Comparison of ENCODE assay signal across 21 cellular contexts in genomic region chr10:3077506-3077905, GRCh38. TPM values are rescaled to one million over a fixed set of nuclear protein-coding genes. Genes with fewer than 3 reads are reported as not detected.
DNase-seq lines count a peak whose midpoint lies in the region; ATAC-seq, FAIRE-seq and TF ChIP-seq lines count a peak whose summit lies in the region.
"Had no signal": no experiment of that assay in that cellular context is flagged by ENCODE, and none has a peak within 500 bp of the region (broad histone marks: within the 10 kb centered on the region; RNA-seq: fewer than 3 reads in every experiment).

No MANE protein-coding gene starts in this region.

- peaks cover 67% of the 10 kb centered on the region for H3K36me3 Mint-ChIP-seq in Calu3 (ENCODE audit: insufficient read depth, unreplicated experiment)

- POLR2A ChIA-PET in HEK293 (lab: Yijun Ruan, JAX) (no interaction called here), Panc1 (lab: Charles Lee) (no interaction called here)

- no peaks in the 10 kb centered on the region for H3K27me3 ChIP-seq in Panc1 (ENCODE audit: control insufficient read depth, insufficient read depth, low read length)
- H3K27me3 ChIP-seq: MG63, Peyer's patch, SJCRH30 had no signal

- peak overlapping the region; percentile 48 for H3K27ac Mint-ChIP-seq in Calu3 (ENCODE audit: unreplicated experiment)

- H3K4me3 Mint-ChIP-seq in Calu3 (ENCODE audit: low read depth, unreplicated experiment): no peak overlapping the region
- H3K4me3 Mint-ChIP-seq: CD4-positive, CD25-positive, alpha-beta regulatory T cell had no signal

- intact Hi-C loops in Calu3 (cut with micrococcal nuclease; ENCODE audit: unreplicated experiment) (no loop called here), Panc1 (cut with micrococcal nuclease; ENCODE audit: unreplicated experiment) (no loop called here)

- DNase-seq in Calu3: no peak
- no peak for DNase-seq in Panc1 (ENCODE audit: low read depth, low spot score)
- DNase-seq in kidney tubule cell (ENCODE audit: low spot score): peak; percentile 75
- no peak for DNase-seq in frontal cortex (ENCODE audit: low spot score in 2 of 2)
- DNase-seq in NCI-H1105 (lab: John Stamatoyannopoulos, UW): no peak
- no peak for DNase-seq in glomerular visceral epithelial cell (ENCODE audit: extremely low spot score)
- DNase-seq: CD4-positive, CD25-positive, alpha-beta regulatory T cell; DND-41; MG63; NCI-H1048; NCI-H1436; NCI-H187 treated with DMSO at 0.1 percent for 48 hours; SJCRH30 had no signal

- H3K36me3 ChIP-seq in HEK293 (ENCODE audit: control insufficient read depth in 2 of 2, insufficient read depth in 1 of 2, low read length in 2 of 2) (peaks cover 5 to 17% of the 10 kb centered on the region in 2 experiments), Panc1 (ENCODE audit: control insufficient read depth, insufficient read depth, low read length) (no peaks in the 10 kb centered on the region)
- H3K36me3 ChIP-seq: SJCRH30 had no signal

- H3K9me3 ChIP-seq in HEK293 (ENCODE audit: control insufficient read depth, insufficient read depth, low read depth, low read length): no peaks in the 10 kb centered on the region
- no peaks in the 10 kb centered on the region for H3K9me3 ChIP-seq in Panc1 (ENCODE audit: control insufficient read depth, insufficient read depth, low read depth, low read length)
- H3K9me3 ChIP-seq: Caco-2, MG63, Peyer's patch, SJCRH30 had no signal

- H3K27me3 Mint-ChIP-seq in Calu3 (ENCODE audit: unreplicated experiment): no peaks in the 10 kb centered on the region
- H3K27me3 Mint-ChIP-seq: CD4-positive, CD25-positive, alpha-beta regulatory T cell had no signal

- in situ Hi-C loops in Panc1 (cut with HindIII; ENCODE audit: low pct_unique_long_range_greater_than_20kb, low sequenced_read_pairs): no loop called here

- no peak for ATAC-seq in Panc1
- ATAC-seq in HG03460 (IDR thresholded peaks at IDR 0.05; ENCODE audit: unreplicated experiment): no peak
- ATAC-seq: K562 had no signal

- CTCF ChIA-PET in Calu3 (lab: Charles Lee): interaction anchor here (0.7 to 1.9 kb wide), 4 partner anchors 14 to 149 kb away, joined by 3 to 9 read pairs (median 4); no protein-coding TSS in a partner anchor
- CTCF ChIA-PET in HEK293 (lab: Yijun Ruan, JAX): interaction anchor here (1.7 kb wide), 1 partner anchor 34 kb away, joined by 6 read pairs; no protein-coding TSS in a partner anchor
- CTCF ChIA-PET in Panc1 (lab: Charles Lee): no interaction called here

- H3K27ac ChIP-seq in HEK293 (ENCODE audit: extremely low read depth, low read depth, low read length): no peak overlapping the region
- H3K27ac ChIP-seq in Panc1 (ENCODE audit: low read length): peak overlapping the region; percentile 59
- H3K27ac ChIP-seq: SJCRH30 had no signal

- BruUV-seq in Calu3 (replicated peaks; lab: Mats Ljungman, UMichigan) (no TSS peak), Panc1 (replicated peaks; lab: Mats Ljungman, UMichigan) (no TSS peak)

- no peak for TF ChIP-seq CTCF in Calu3 (IDR thresholded peaks at IDR 0.05; ENCODE audit: unreplicated experiment)
- TF ChIP-seq CTCF in HEK293 (tag by site-specific recombination; IDR thresholded peaks at IDR 0.05): no peak
- no peak for TF ChIP-seq CTCF in Panc1 (IDR thresholded peaks at IDR 0.05)

- H3K4me3 ChIP-seq in HEK293 (ENCODE audit: low read depth, low read length) (no peak overlapping the region), Panc1 (ENCODE audit: low read depth in 2 of 2, low read length in 2 of 2) (no peak overlapping the region)
- H3K4me3 ChIP-seq: K562, MG63, Peyer's patch, SJCRH30 had no signal

- H3K9me3 Mint-ChIP-seq in Calu3 (ENCODE audit: low read depth, unreplicated experiment): no peaks in the 10 kb centered on the region
- H3K9me3 Mint-ChIP-seq: CD4-positive, CD25-positive, alpha-beta regulatory T cell had no signal

- H3K4me1 Mint-ChIP-seq in Calu3 (ENCODE audit: low read depth, unreplicated experiment): peaks cover 68% of the 10 kb centered on the region

- H3K4me1 ChIP-seq in HEK293 (ENCODE audit: control insufficient read depth, insufficient read depth, low read length) (peaks cover 10% of the 10 kb centered on the region), Panc1 (ENCODE audit: control insufficient read depth, insufficient read depth, low read length) (peaks cover 60% of the 10 kb centered on the region)
- H3K4me1 ChIP-seq: SJCRH30 had no signal

- FAIRE-seq in frontal cortex (lab: Jason Lieb, UNC): no peak
- FAIRE-seq: GM12891, GM18507, H54 had no signal

TF ChIP-seq in HEK293, 187 proteins besides CTCF, POLR2A, EP300 and RAD21:
- TF ChIP-seq ZNF580 (tag by site-specific recombination; IDR thresholded peaks at IDR 0.05) (no peak), PRDM6 (tag by site-specific recombination; IDR thresholded peaks at IDR 0.05) (no peak), ZNF362 (tag by site-specific recombination; IDR thresholded peaks at IDR 0.05) (0 out of 2 replicates have a peak, but pooled peaks have one; percentile 1), ZNF16 (tag by site-specific recombination; IDR thresholded peaks at IDR 0.05; ENCODE audit: low read depth) (no peak), ZNF292 (tag by site-specific recombination; IDR thresholded peaks at IDR 0.05; ENCODE audit: borderline replicate concordance, low read depth) (no peak), SCRT1 (tag by site-specific recombination; IDR thresholded peaks at IDR 0.05; ENCODE audit: borderline replicate concordance) (no peak), ZNF211 (tag by site-specific recombination; IDR thresholded peaks at IDR 0.05; ENCODE audit: low read depth) (no peak), ZNF138 (tag by site-specific recombination; IDR thresholded peaks at IDR 0.05; ENCODE audit: borderline replicate concordance) (no peak)

RNA-seq across cellular contexts. Expression of gene PFKP, which starts 10.2 kb away (rescaled TPM):
- total RNA-seq in Calu3 (2022) (253 and 272 TPM in 2 replicates), Panc1 (2021; ENCODE audit: unreplicated experiment) (232 TPM), frontal cortex (81.5 TPM)
- polyA plus RNA-seq in Panc1 (2012; ENCODE audit: insufficient read length): 436 TPM
